8 cellular contexts compared by ENCODE assay signal in genomic region chr19:44051654-44052402, GRCh38. TPM values are rescaled to one million over a fixed set of nuclear protein-coding genes. Genes with fewer than 3 reads are reported as not detected.
A peak's percentile ranks its signal among the peaks of the same experiment; 100 is the strongest.
DNase-seq lines count a peak whose midpoint lies in the region; TF ChIP-seq lines count a peak whose summit lies in the region.

Gene ZNF223 (plus strand): TSS chr19:44052036. CDS start chr19:44055177, 3,141 bp downstream.

- H3K27me3 ChIP-seq in Caco-2 (replicated peaks; ENCODE audit: control insufficient read depth, insufficient read depth, low read length) (no peaks in the 10 kb centered on the region), skeletal muscle tissue (ENCODE audit: control insufficient read depth in 3 of 3, insufficient read depth in 3 of 3, low read length in 3 of 3) (peaks cover 5 to 6% (median 6%) of the 10 kb centered on the region in 3 donors)

- H3K27ac ChIP-seq in skeletal muscle tissue (ENCODE audit: low read depth, low read length) = peak within 1 kb of the TSS; percentile 37

- no peaks in the 10 kb centered on the region for H3K9me3 Mint-ChIP-seq in Caco-2 (ENCODE audit: unreplicated experiment)
- no peaks in the 10 kb centered on the region; the same call in 1 of the 2 replicates for H3K9me3 Mint-ChIP-seq in HFFc6
- H3K9me3 Mint-ChIP-seq in chondrocyte (ENCODE audit: low read depth) = peaks cover 7% of the 10 kb centered on the region

- H3K4me1 Mint-ChIP-seq in Caco-2 (ENCODE audit: low read depth, unreplicated experiment) = peaks cover 30% of the 10 kb centered on the region
- peaks cover 19% of the 10 kb centered on the region for H3K4me1 Mint-ChIP-seq in HFFc6 (ENCODE audit: low read depth)
- peaks cover 18% of the 10 kb centered on the region for H3K4me1 Mint-ChIP-seq in chondrocyte (ENCODE audit: low read depth)

- peak within 1 kb of the TSS; percentile 76 to 93 (median 92) for H3K9ac ChIP-seq in skeletal muscle tissue (ENCODE audit: low read depth in 1 of 3, low read length in 3 of 3)

- H3K4me3 ChIP-seq in Caco-2 (ENCODE audit: low read depth, low read length) (peak within 1 kb of the TSS; percentile 69), skeletal muscle tissue (ENCODE audit: low read length in 3 of 3) (peak within 1 kb of the TSS; percentile 95 to 99 (median 98))

- CTCF ChIA-PET in Caco-2 (lab: Charles Lee) = interaction anchor here (0.5 to 1.1 kb wide), 3 partner anchors 43 to 225 kb away, joined by 3 to 4 read pairs (median 3); partner anchors contain the start of gene ZNF283

- H3K9me3 ChIP-seq in Caco-2 (0 out of 2 replicates have a peak, but pooled peaks cover 7% of the 10 kb centered on the region), skeletal muscle tissue (ENCODE audit: control insufficient read depth in 3 of 3, low read length in 3 of 3) (peaks cover 6 to 15% (median 7%) of the 10 kb centered on the region in 3 donors)

- DNase-seq in Caco-2 = peak; percentile 98
- DNase-seq in HFFc6 = peak; percentile 90
- peak; percentile 93 for DNase-seq in NCI-H2227 (lab: John Stamatoyannopoulos, UW; ENCODE audit: unreplicated experiment)
- peak; percentile 44 for DNase-seq in activated CD4-positive, alpha-beta T cell treated with anti-CD3 and anti-CD28 coated beads for 1 hour
- peak; percentile 92 for DNase-seq in chondrocyte (ENCODE audit: low spot score)
- DNase-seq in inferior parietal cortex (ENCODE audit: extremely low spot score) = peak; percentile 98
- no peak for DNase-seq in NAMALWA (ENCODE audit: low spot score)

- H3K27ac Mint-ChIP-seq in Caco-2 (ENCODE audit: unreplicated experiment) = peak within 1 kb of the TSS; percentile 85
- H3K27ac Mint-ChIP-seq in HFFc6 = peak within 1 kb of the TSS; percentile 82
- peak within 1 kb of the TSS; percentile 93 for H3K27ac Mint-ChIP-seq in chondrocyte (ENCODE audit: unreplicated experiment)

- TF ChIP-seq CTCF in Caco-2 (IDR thresholded peaks at IDR 0.05; ENCODE audit: insufficient read depth in 1 of 2, low read depth in 1 of 2, low read length in 1 of 2, severe bottlenecking in 1 of 2, unreplicated experiment in 1 of 2) (no peak), HFFc6 (IDR thresholded peaks at IDR 0.05) (no peak), chondrocyte (IDR thresholded peaks at IDR 0.05) (no peak)

- no TSS peak for BruUV-seq in Caco-2 (replicated peaks; lab: Mats Ljungman, UMichigan)

- no peaks in the 10 kb centered on the region for H3K27me3 Mint-ChIP-seq in Caco-2 (ENCODE audit: insufficient read depth, unreplicated experiment)
- H3K27me3 Mint-ChIP-seq in HFFc6 (ENCODE audit: insufficient read depth) = peaks cover 5% of the 10 kb centered on the region
- peaks cover 18% of the 10 kb centered on the region for H3K27me3 Mint-ChIP-seq in chondrocyte (ENCODE audit: low read depth)

- H3K36me3 Mint-ChIP-seq in Caco-2 (ENCODE audit: insufficient read depth, unreplicated experiment) (peaks cover 35% of the 10 kb centered on the region), HFFc6 (ENCODE audit: low read depth) (peaks cover 20% of the 10 kb centered on the region), chondrocyte (ENCODE audit: low read depth) (peaks cover 21% of the 10 kb centered on the region)

- H3K4me1 ChIP-seq in Caco-2 (peaks cover 7% of the 10 kb centered on the region), skeletal muscle tissue (ENCODE audit: control insufficient read depth in 3 of 3, insufficient read depth in 3 of 3, low read length in 3 of 3) (peaks cover 11 to 15% (median 14%) of the 10 kb centered on the region in 3 donors)

- intact Hi-C loops in Caco-2 (cut with micrococcal nuclease; ENCODE audit: unreplicated experiment) = loop anchor here (1.0 to 10.0 kb wide), 8 partner anchors 20 to 112 kb away; partner anchors contain the start of genes ZNF155, ZNF221, ZNF222 and ZNF224

- POLR2A ChIA-PET in Caco-2 (lab: Charles Lee) = interaction anchor here (0.5 to 1.1 kb wide), 6 partner anchors 34 to 225 kb away, joined by 3 to 8 read pairs (median 6); partner anchors contain the start of genes ZNF226, ZNF227, ZNF283 and ZNF45

- H3K4me3 Mint-ChIP-seq in Caco-2 (ENCODE audit: unreplicated experiment) = peak within 1 kb of the TSS; percentile 74
- peak within 1 kb of the TSS; percentile 96 for H3K4me3 Mint-ChIP-seq in HFFc6
- H3K4me3 Mint-ChIP-seq in chondrocyte (ENCODE audit: unreplicated experiment) = peak within 1 kb of the TSS; percentile 88

- H3K36me3 ChIP-seq in Caco-2 (ENCODE audit: control insufficient read depth, insufficient read depth, low read length) = peaks cover 4% of the 10 kb centered on the region; the same call in 1 of the 2 replicates
- H3K36me3 ChIP-seq in skeletal muscle tissue (ENCODE audit: control insufficient read depth in 3 of 3, insufficient read depth in 3 of 3, low read length in 3 of 3) = peaks cover 9 to 10% (median 10%) of the 10 kb centered on the region in 3 donors

RNA-seq across cellular contexts. Expression of gene ZNF223, which starts in this region (rescaled TPM):
- total RNA-seq in Caco-2 (2022) = 9.9 and 11.3 TPM in 2 replicates
- total RNA-seq in HFFc6 (2021; fragmentation: NEBNext Ultra II Directional; extraction: Animal tissue kit (Norgen Biotek cat#: 25700)) = 1 to 10 TPM; 2.3 to 4.1 (median 2.6) TPM
- 2.5 to 6.5 TPM (median 5.2 TPM) in 3 replicates for total RNA-seq in chondrocyte
- total RNA-seq in skeletal muscle tissue = 5.2 TPM
